1 cellular context compared by ENCODE assay signal in genomic region chr7:90244909-90245841, GRCh38.
TF ChIP-seq lines count a peak whose summit lies in the region.

CFAP69 (plus strand) TSS chr7:90245174; CDS start chr7:90245425, 251 bp downstream.

TF ChIP-seq in K562, 482 proteins besides CTCF, POLR2A, EP300 and RAD21 (continued from another document and continues in another):
- TF ChIP-seq POLR2G (IDR thresholded peaks at IDR 0.05; ENCODE audit: low read depth, low read length) (peak; percentile 72), ZZZ3 (IDR thresholded peaks at IDR 0.05) (0 out of 2 replicates have a peak, but pooled peaks have one; percentile 58), PBX2 (CRISPR knock-in tag; IDR thresholded peaks at IDR 0.05; ENCODE audit: low read depth) (no peak), PBX2 (tag; conservative IDR thresholded peaks at IDR 0.05; ENCODE audit: low read depth) (no peak), JUN (IDR thresholded peaks at IDR 0.05; ENCODE audit: borderline replicate concordance, low read depth, low read length) (peak; percentile 10; the same call in 1 of the 2 replicates), JUN (CRISPR knock-in tag; IDR thresholded peaks at IDR 0.05; ENCODE audit: borderline replicate concordance) (no peak), CTCFL (IDR thresholded peaks at IDR 0.05; ENCODE audit: borderline replicate concordance, insufficient read depth, low read depth, low read length, poor library complexity, severe bottlenecking) (peak; percentile 88), ZBTB1 (CRISPR knock-in tag; IDR thresholded peaks at IDR 0.05; ENCODE audit: borderline replicate concordance, low read depth) (no peak), POU5F1 (IDR thresholded peaks at IDR 0.05; ENCODE audit: borderline replicate concordance, low read depth, low read length, partially characterized antibody) (peak; percentile 96), VEZF1 (CRISPR knock-in tag; IDR thresholded peaks at IDR 0.05) (peak; percentile 53), NKRF (IDR thresholded peaks at IDR 0.05; ENCODE audit: borderline replicate concordance) (peak; percentile 78; the same call in 1 of the 2 replicates), TBP (optimal IDR thresholded peaks at IDR 0.05; ENCODE audit: low read depth, low read length) (peak; percentile 67), CEBPB (tag; IDR thresholded peaks at IDR 0.05) (no peak), ARID2 (IDR thresholded peaks at IDR 0.05) (no peak), HDAC6 (IDR thresholded peaks at IDR 0.05; ENCODE audit: low read depth, low read length) (no peak), ZBTB2 (IDR thresholded peaks at IDR 0.05) (no peak), RBM25 (IDR thresholded peaks at IDR 0.05; ENCODE audit: low read depth, low read length, severe bottlenecking) (no peak), UBTF (IDR thresholded peaks at IDR 0.05; ENCODE audit: borderline replicate concordance in 1 of 2, low read depth in 2 of 2, low read length in 2 of 2) (0 out of 4 replicates have a peak, but pooled peaks of 1 of the 2 experiments have one; percentile 43), ETS2 (tag; IDR thresholded peaks at IDR 0.05; ENCODE audit: borderline replicate concordance, poor library complexity, severe bottlenecking) (no peak), SIN3B (IDR thresholded peaks at IDR 0.05; ENCODE audit: low read depth) (peak; percentile 18; the same call in 1 of the 2 replicates), TOE1 (IDR thresholded peaks at IDR 0.05; ENCODE audit: borderline replicate concordance) (peak; percentile 74; the same call in 1 of the 2 replicates), TOE1 (CRISPR knock-in tag; IDR thresholded peaks at IDR 0.05; ENCODE audit: borderline replicate concordance, low read depth) (no peak), ETV5 (CRISPR knock-in tag; IDR thresholded peaks at IDR 0.05; ENCODE audit: low read depth) (0 out of 2 replicates have a peak, but pooled peaks have one; percentile 35), ZBTB26 (CRISPR knock-in tag; IDR thresholded peaks at IDR 0.05) (0 out of 2 replicates have a peak, but pooled peaks have one; percentile 40), MGA (IDR thresholded peaks at IDR 0.05) (peak; percentile 62)
